28 cellular contexts compared by ENCODE assay signal in the genomic region with DNA sequence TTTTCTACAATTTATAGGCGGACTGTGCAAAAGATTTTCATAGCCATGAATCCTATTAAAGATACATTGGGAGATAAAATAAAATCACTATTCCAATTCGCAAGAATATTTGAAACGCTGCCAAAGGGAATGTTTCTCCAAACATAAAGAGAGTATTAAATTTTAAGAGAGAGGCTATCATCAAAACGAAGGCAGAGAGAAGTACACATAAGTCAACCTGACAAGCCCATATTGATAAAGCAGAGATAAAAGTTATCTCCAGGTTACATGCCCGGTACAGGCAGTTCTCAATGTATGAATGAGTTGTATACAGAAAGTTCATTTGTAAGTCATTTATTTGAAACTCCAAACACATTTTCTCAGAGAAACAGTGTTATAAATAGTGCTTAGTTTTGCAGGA.
"Had no signal": no experiment of that assay in that cellular context is flagged by ENCODE, and none has a peak within 500 bp of the region (broad histone marks: within the 10 kb centered on the region; RNA-seq: fewer than 3 reads in every experiment).

No MANE protein-coding gene starts in this region.

- H3K4me1 ChIP-seq: parathyroid adenoma, uterus had no signal

- H3K4me3 Mint-ChIP-seq: activated naive CD4-positive, alpha-beta T cell treated with anti-CD3 and anti-CD28 coated beads, Interleukin-2, amount 10 ng/mL, durations not matched to agents 7 days and 5 days; activated naive CD8-positive, alpha-beta T cell treated with anti-CD3 and anti-CD28 coated beads, Interleukin-2, amount 10 ng/mL, durations not matched to agents 7 days and 5 days; naive thymus-derived CD4-positive, alpha-beta T cell; neural progenitor cell; stimulated activated memory B cell treated with anti-CD40 and anti-IgM and Interleukin-4, amounts not matched to agents 10 μg/mL and 1 μg/mL and 100 μg/mL, for 72 hours; stimulated activated naive CD8-positive, alpha-beta T cell treated with anti-CD3 and anti-CD28 coated beads, Interleukin-15, amount 100 ng/mL, for 72 hours; type B pancreatic cell had no signal

- H3K27me3 Mint-ChIP-seq: activated naive CD4-positive, alpha-beta T cell treated with anti-CD3 and anti-CD28 coated beads, Interleukin-2, amount 10 ng/mL, durations not matched to agents 7 days and 5 days; activated naive CD8-positive, alpha-beta T cell treated with anti-CD3 and anti-CD28 coated beads, Interleukin-2, amount 10 ng/mL, durations not matched to agents 7 days and 5 days; naive thymus-derived CD4-positive, alpha-beta T cell; stimulated activated memory B cell treated with anti-CD40 and anti-IgM and Interleukin-4, amounts not matched to agents 10 μg/mL and 1 μg/mL and 100 μg/mL, for 72 hours; stimulated activated naive CD8-positive, alpha-beta T cell treated with anti-CD3 and anti-CD28 coated beads, Interleukin-15, amount 100 ng/mL, for 72 hours; type B pancreatic cell had no signal

- H3K9me3 Mint-ChIP-seq: activated naive CD4-positive, alpha-beta T cell treated with anti-CD3 and anti-CD28 coated beads, Interleukin-2, amount 10 ng/mL, durations not matched to agents 7 days and 5 days; activated naive CD8-positive, alpha-beta T cell treated with anti-CD3 and anti-CD28 coated beads, Interleukin-2, amount 10 ng/mL, durations not matched to agents 7 days and 5 days; naive thymus-derived CD4-positive, alpha-beta T cell; neural progenitor cell; stimulated activated memory B cell treated with anti-CD40 and anti-IgM and Interleukin-4, amounts not matched to agents 10 μg/mL and 1 μg/mL and 100 μg/mL, for 72 hours; stimulated activated naive CD8-positive, alpha-beta T cell treated with anti-CD3 and anti-CD28 coated beads, Interleukin-15, amount 100 ng/mL, for 72 hours; type B pancreatic cell had no signal

- H3K9me3 ChIP-seq: colonic mucosa, right atrium auricular region, uterus had no signal

- H3K36me3 Mint-ChIP-seq: activated naive CD8-positive, alpha-beta T cell treated with anti-CD3 and anti-CD28 coated beads, Interleukin-2, amount 10 ng/mL, durations not matched to agents 7 days and 5 days; neural progenitor cell had no signal

- H3K4me1 Mint-ChIP-seq: neural progenitor cell had no signal

- H3K36me3 ChIP-seq: brain microvascular endothelial cell, colonic mucosa, neural progenitor cell, right atrium auricular region, uterus, WERI-Rb-1 had no signal

- ATAC-seq: activated CD4-positive, CD25-positive, alpha-beta regulatory T cell treated with anti-CD3 and anti-CD28 coated beads, Interleukin-2, amount 50 U/mL, for 24 hours; naive thymus-derived CD4-positive, alpha-beta T cell; stimulated activated memory B cell treated with anti-CD40 and anti-IgM and Interleukin-4, amounts not matched to agents 10 μg/mL and 1 μg/mL and 100 μg/mL, for 72 hours; stimulated activated naive CD8-positive, alpha-beta T cell treated with anti-CD3 and anti-CD28 coated beads, Interleukin-15, amount 100 ng/mL, for 72 hours had no signal

- H3K27me3 ChIP-seq: brain microvascular endothelial cell, colonic mucosa, neural progenitor cell, right atrium auricular region, uterus had no signal

- H3K27ac Mint-ChIP-seq: activated naive CD4-positive, alpha-beta T cell treated with anti-CD3 and anti-CD28 coated beads, Interleukin-2, amount 10 ng/mL, durations not matched to agents 7 days and 5 days; activated naive CD8-positive, alpha-beta T cell treated with anti-CD3 and anti-CD28 coated beads, Interleukin-2, amount 10 ng/mL, durations not matched to agents 7 days and 5 days; naive thymus-derived CD4-positive, alpha-beta T cell; neural progenitor cell; stimulated activated memory B cell treated with anti-CD40 and anti-IgM and Interleukin-4, amounts not matched to agents 10 μg/mL and 1 μg/mL and 100 μg/mL, for 72 hours; type B pancreatic cell had no signal

- DNase-seq: activated CD4-positive, alpha-beta T cell treated with anti-CD3 and anti-CD28 coated beads for 48 hours; activated CD4-positive, alpha-beta T cell treated with anti-CD3 and anti-CD28 coated beads, Interleukin-2, amount 50 U/mL, for 48 hours; activated CD8-positive, alpha-beta memory T cell treated with anti-CD3 and anti-CD28 coated beads for 24 hours; activated gamma-delta T cell; activated naive CD4-positive, alpha-beta T cell treated with anti-CD3 and anti-CD28 coated beads, Interleukin-2, amount 10 ng/mL, durations not matched to agents 7 days and 5 days; activated naive CD8-positive, alpha-beta T cell treated with anti-CD3 and anti-CD28 coated beads, Interleukin-2, amount 10 ng/mL, durations not matched to agents 7 days and 5 days; amniotic stem cell; brain microvascular endothelial cell; colonic mucosa; effector CD8-positive, alpha-beta T cell; midbrain; naive thymus-derived CD4-positive, alpha-beta T cell; occipital lobe; stimulated activated CD4-positive, alpha-beta T cell treated with anti-CD3 and anti-CD28 coated beads, Interleukin-1b, Interleukin-23, amount 100 ng/mL, for 48 hours; stimulated activated CD4-positive, alpha-beta T cell treated with anti-CD3 and anti-CD28 coated beads, Interleukin-4, amount 100 ng/mL, for 4 hours; stimulated activated CD8-positive, alpha-beta memory T cell treated with anti-CD3 and anti-CD28 coated beads, Interleukin-4, amount 100 ng/mL, for 48 hours; stimulated activated naive CD8-positive, alpha-beta T cell treated with anti-CD3 and anti-CD28 coated beads, Interleukin-15, amount 100 ng/mL, for 72 hours; substantia nigra; T-helper 9 cell; uterus; WERI-Rb-1 had no signal

- H3K4me3 ChIP-seq: colonic mucosa, neural progenitor cell, right atrium auricular region, smooth muscle cell, uterus had no signal

- H3K27ac ChIP-seq: brain microvascular endothelial cell, colonic mucosa, neural progenitor cell, parathyroid adenoma, right atrium auricular region, uterus, WERI-Rb-1 had no signal
